9 cellular contexts compared by ENCODE assay signal in genomic region chr2:157839162-157839801, GRCh38. TPM values are rescaled to one million over a fixed set of nuclear protein-coding genes. Genes with fewer than 3 reads are reported as not detected.
A peak's percentile ranks its signal among the peaks of the same experiment; 100 is the strongest.
DNase-seq lines count a peak whose midpoint lies in the region; ATAC-seq and TF ChIP-seq lines count a peak whose summit lies in the region.
"Had no signal": no experiment of that assay in that cellular context is flagged by ENCODE, and none has a peak within 500 bp of the region (broad histone marks: within the 10 kb centered on the region; RNA-seq: fewer than 3 reads in every experiment).

No MANE protein-coding gene starts in this region.

- H3K79me2 ChIP-seq in neural progenitor cell (ENCODE audit: low read depth), result peaks cover 69% of the 10 kb centered on the region

- no peaks in the 10 kb centered on the region for H3K9me3 Mint-ChIP-seq in neural progenitor cell
- H3K9me3 Mint-ChIP-seq in immature natural killer cell, result no peaks in the 10 kb centered on the region
- H3K9me3 Mint-ChIP-seq: activated naive CD4-positive, alpha-beta T cell treated with anti-CD3 and anti-CD28 coated beads, Interleukin-2, amount 50 U/mL, for 24 hours had no signal

- no peak overlapping the region for H3K9ac ChIP-seq in neural progenitor cell

- peaks cover 1% of the 10 kb centered on the region for H3K36me3 Mint-ChIP-seq in neural progenitor cell
- peaks cover 0 to 10% (median 9%) of the 10 kb centered on the region in 3 donors for H3K36me3 Mint-ChIP-seq in immature natural killer cell

- peak overlapping the region; percentile 24 for H3K4me3 ChIP-seq in neural progenitor cell

- peak overlapping the region; percentile 74 for H3K4me2 ChIP-seq in neural progenitor cell

- peaks cover 2% of the 10 kb centered on the region for H3K27me3 Mint-ChIP-seq in neural progenitor cell (ENCODE audit: insufficient read depth, low read depth)
- peaks cover 0 to 3% (median 2%) of the 10 kb centered on the region in 3 donors for H3K27me3 Mint-ChIP-seq in immature natural killer cell (ENCODE audit: low read depth in 3 of 3)
- H3K27me3 Mint-ChIP-seq: activated naive CD4-positive, alpha-beta T cell treated with anti-CD3 and anti-CD28 coated beads, Interleukin-2, amount 50 U/mL, for 24 hours had no signal

- no peak for ATAC-seq in HG02763 (IDR thresholded peaks at IDR 0.05; ENCODE audit: unreplicated experiment)

- H3F3A ChIP-seq in neural progenitor cell (ENCODE audit: low read depth), result peaks cover 33% of the 10 kb centered on the region

- H2AFZ ChIP-seq in neural progenitor cell (replicated peaks), result no peak overlapping the region

- TF ChIP-seq CTCF in neural progenitor cell (IDR thresholded peaks at IDR 0.05), result no peak

- H3K36me3 ChIP-seq in neural progenitor cell, result no peaks in the 10 kb centered on the region

- no peak overlapping the region for H3K27ac ChIP-seq in neural progenitor cell

- H3K9me3 ChIP-seq in neural progenitor cell (ENCODE audit: low read depth), result no peaks in the 10 kb centered on the region

- peaks cover 56% of the 10 kb centered on the region for H3K4me1 Mint-ChIP-seq in neural progenitor cell
- peaks cover 15 to 21% of the 10 kb centered on the region in 2 donors for H3K4me1 Mint-ChIP-seq in immature natural killer cell

- peaks cover 76% of the 10 kb centered on the region for H4K20me1 ChIP-seq in neural progenitor cell (ENCODE audit: low read depth)

- DNase-seq in ELF-1 (ENCODE audit: low read depth, low spot score), result peak; percentile 89
- peak; percentile 70 to 85 for DNase-seq in NCI-H446 (lab: John Stamatoyannopoulos, UW)
- DNase-seq in dermis blood vessel endothelial cell, result peak; percentile 31
- peak; percentile 95 for DNase-seq in neural progenitor cell (ENCODE audit: low spot score)
- no peak for DNase-seq in mucosa of gallbladder (ENCODE audit: low spot score)
- no peak for DNase-seq in activated CD4-positive, alpha-beta T cell treated with anti-CD3 and anti-CD28 coated beads for 48 hours
- no peak for DNase-seq in immature natural killer cell

- H3K4me3 Mint-ChIP-seq in neural progenitor cell (peak overlapping the region; percentile 71), immature natural killer cell (no peak overlapping the region)

- no peaks in the 10 kb centered on the region for H3K27me3 ChIP-seq in neural progenitor cell

- no peak overlapping the region for H3K27ac Mint-ChIP-seq in neural progenitor cell
- H3K27ac Mint-ChIP-seq in immature natural killer cell, result no peak overlapping the region

- peaks cover 53% of the 10 kb centered on the region for H3K4me1 ChIP-seq in neural progenitor cell

RNA-seq across cellular contexts. Expression of gene ACVR1, which starts 36.8 kb away (rescaled TPM):
- 19.6 and 29.5 TPM in 2 replicates for total RNA-seq in dermis blood vessel endothelial cell
- total RNA-seq in neural progenitor cell (ENCODE audit: low replicate concordance), result 8.2 and 14.0 TPM in 2 replicates
- 47.6 TPM for total RNA-seq in mucosa of gallbladder
- polyA plus RNA-seq in immature natural killer cell, result 1 to 10 TPM in 2 of 3 donors, under 1 TPM in 1; 0.46 to 1.4 (median 1.1) TPM

Comparison
In these comparisons a context has a peak if more than half of its experiments do, and no peak if none do; other contexts are left out.
1. DNase-seq: peak in ELF-1 (single experiment), NCI-H446 (2 of 2), dermis blood vessel endothelial cell (single experiment) and neural progenitor cell (single experiment); none in mucosa of gallbladder (single experiment), activated CD4-positive, alpha-beta T cell treated with anti-CD3 and anti-CD28 coated beads for 48 hours (single experiment) and immature natural killer cell (0 of 3).